8 cellular contexts compared by ENCODE assay signal in genomic region chr12:29164477-29165163, GRCh38. TPM values are rescaled to one million over a fixed set of nuclear protein-coding genes. Genes with fewer than 3 reads are reported as not detected.
DNase-seq lines count a peak whose midpoint lies in the region; ATAC-seq and TF ChIP-seq lines count a peak whose summit lies in the region.

No MANE protein-coding gene starts in this region.

- peak overlapping the region; percentile 77 for H3K27ac ChIP-seq in stomach smooth muscle (ENCODE audit: low read length)
- no peak overlapping the region for H3K27ac ChIP-seq in ovary

- H3K27me3 ChIP-seq in stomach smooth muscle (ENCODE audit: control insufficient read depth in 1 of 2, insufficient read depth in 2 of 2, low read length in 2 of 2) (no peaks in the 10 kb centered on the region), ovary (no peaks in the 10 kb centered on the region)

- WGBS in ovary, 3 donors = 71 to 80% (median 78%) methylated on average over 6 of the region's 6 CpGs

- TF ChIP-seq POLR2A in ovary (IDR thresholded peaks at IDR 0.05) = no peak

- H3K4me3 ChIP-seq in AG04449 (ENCODE audit: low read depth, low read length) = no peak overlapping the region
- H3K4me3 ChIP-seq in stomach smooth muscle (ENCODE audit: low read length in 2 of 2) = peak overlapping the region; percentile 9 to 36
- no peak overlapping the region for H3K4me3 ChIP-seq in ovary

- H3K9ac ChIP-seq in stomach smooth muscle (ENCODE audit: low read length in 2 of 2) = no peak overlapping the region

- CTCF ChIA-PET in AG04449 (lab: Yijun Ruan, JAX) = interaction anchor here (1.0 kb wide), 1 partner anchor 92 kb away, joined by 3 read pairs; no protein-coding TSS in a partner anchor

- peaks cover 9% of the 10 kb centered on the region for H3K4me1 ChIP-seq in stomach smooth muscle (ENCODE audit: control insufficient read depth, insufficient read depth, low read length)
- H3K4me1 ChIP-seq in ovary (ENCODE audit: insufficient read depth) = no peaks in the 10 kb centered on the region

- POLR2A ChIA-PET in AG04449 (lab: Yijun Ruan, JAX) = no interaction called here

- H3K9me3 ChIP-seq in stomach smooth muscle (ENCODE audit: control insufficient read depth in 2 of 2, low read length in 2 of 2) (no peaks in the 10 kb centered on the region), ovary (no peaks in the 10 kb centered on the region)

- TF ChIP-seq CTCF in AG04449 (IDR thresholded peaks at IDR 0.05; ENCODE audit: insufficient read depth, low read length, missing control alignments) (no peak), ovary (IDR thresholded peaks at IDR 0.05) (no peak)

- intact Hi-C loops in ovary (cut with DNase I) = no loop called here

- peak; percentile 99 for ATAC-seq in GM18873 (IDR thresholded peaks at IDR 0.05; ENCODE audit: low FRiP score, unreplicated experiment)
- peak; percentile 99 for ATAC-seq in HG03060 (IDR thresholded peaks at IDR 0.05; ENCODE audit: low read depth, unreplicated experiment)

- DNase-seq in AG04449 (ENCODE audit: low read depth, low spot score) = peak; percentile 28
- peak; percentile 93 for DNase-seq in SIG-M5 (lab: John Stamatoyannopoulos, UW)
- DNase-seq in fibroblast of the conjunctiva (ENCODE audit: low read depth) = peak; percentile 72
- DNase-seq in effector CD4-positive, alpha-beta T cell = no peak
- DNase-seq in ovary = no peak

- H3K36me3 ChIP-seq in stomach smooth muscle (ENCODE audit: control insufficient read depth in 2 of 2, insufficient read depth in 2 of 2, low read length in 2 of 2) (no peaks in the 10 kb centered on the region), ovary (no peaks in the 10 kb centered on the region)

- TF ChIP-seq EP300 in ovary (IDR thresholded peaks at IDR 0.05) = no peak

RNA-seq across cellular contexts. Expression of gene FAR2, which starts 15.5 kb away (rescaled TPM):
- total RNA-seq in ovary = 1 to 10 TPM in 5 of 7 donors, under 1 TPM in 2; 0.86 to 3.7 (median 1.5) TPM
- 1 to 10 TPM in 1 of 2 donors, under 1 TPM in 1; 0.41 to 5.3 TPM for polyA plus RNA-seq in ovary

Comparison
In these comparisons a context has a peak if more than half of its experiments do, and no peak if none do; other contexts are left out.
1. DNase-seq: peak in AG04449 (single experiment), SIG-M5 (single experiment) and fibroblast of the conjunctiva (single experiment); none in effector CD4-positive, alpha-beta T cell (single experiment) and ovary (0 of 5).
2. H3K4me3 ChIP-seq: peak in stomach smooth muscle (2 of 2); none in AG04449 (single experiment) and ovary (single experiment).